Comparison of ENCODE assay signal across 35 cellular contexts in genomic region chr3:6747017-6747416, GRCh38.
"Had no signal": no experiment of that assay in that cellular context is flagged by ENCODE, and none has a peak within 500 bp of the region (broad histone marks: within the 10 kb centered on the region; RNA-seq: fewer than 3 reads in every experiment).

No MANE protein-coding gene starts in this region.

- ATAC-seq: activated CD8-positive, alpha-beta memory T cell treated with anti-CD3 and anti-CD28 coated beads, Interleukin-2, amount 10 ng/mL, durations not matched to agents 7 days and 5 days; activated CD8-positive, alpha-beta T cell treated with anti-CD3 and anti-CD28 coated beads for 36 hours; activated naive CD8-positive, alpha-beta T cell treated with anti-CD3 and anti-CD28 coated beads, Interleukin-2, amount 50 U/mL, for 24 hours had no signal

- H3K27ac Mint-ChIP-seq: activated B cell treated with CpG ODN at 0.5 μM for 24 hours; activated CD4-positive, alpha-beta memory T cell treated with anti-CD3 and anti-CD28 coated beads for 36 hours; activated CD4-positive, alpha-beta T cell treated with anti-CD3 and anti-CD28 coated beads, Interleukin-2, amount 10 ng/mL, durations not matched to agents 24 days and 14 days; activated CD8-positive, alpha-beta memory T cell treated with anti-CD3 and anti-CD28 coated beads, Interleukin-2, amount 10 ng/mL, durations not matched to agents 7 days and 5 days; activated CD8-positive, alpha-beta T cell treated with anti-CD3 and anti-CD28 coated beads for 36 hours; activated naive CD4-positive, alpha-beta T cell treated with anti-CD3 and anti-CD28 coated beads, Interleukin-2, amount 10 ng/mL, durations not matched to agents 7 days and 5 days; activated naive CD4-positive, alpha-beta T cell treated with anti-CD3 and anti-CD28 coated beads, Interleukin-2, amount 50 U/mL, for 24 hours; activated naive CD8-positive, alpha-beta T cell; activated naive CD8-positive, alpha-beta T cell treated with anti-CD3 and anti-CD28 coated beads, Interleukin-2, amount 10 ng/mL, durations not matched to agents 7 days and 5 days; activated naive CD8-positive, alpha-beta T cell treated with anti-CD3 and anti-CD28 coated beads, Interleukin-2, amount 50 U/mL, for 24 hours; activated T-helper 2 cell treated with anti-CD3 and anti-CD28 coated beads, Interferon-gamma antibody, Interleukin-2, Interleukin-4, amounts not matched to agents 10 μg/mL and 5 μg/mL and 100 μg/mL, durations not matched to agents 14 hours and 24 hours and 36 hours; brain; T-helper 1 cell treated with Interleukin-12 subunit alpha and Interleukin-12 subunit beta and Interleukin-4 antibody, amounts not matched to agents 30 μg/mL and 1 μg/mL, for 36 hours; T-helper 2 cell treated with Interferon-gamma antibody and Interleukin-4, amounts not matched to agents 5 μg/mL and 100 μg/mL, for 36 hours had no signal

- H3K4me3 ChIP-seq: ascending aorta, cardiac muscle cell had no signal

- H3K27ac ChIP-seq: ascending aorta, cardiac muscle cell, VCaP had no signal

- H3K27me3 ChIP-seq: ascending aorta, cardiac muscle cell had no signal

- H3K9me3 Mint-ChIP-seq: activated B cell treated with CpG ODN at 0.5 μM for 24 hours; activated CD4-positive, alpha-beta T cell treated with anti-CD3 and anti-CD28 coated beads, Interleukin-2, amount 10 ng/mL, durations not matched to agents 24 days and 14 days; activated naive CD8-positive, alpha-beta T cell treated with anti-CD3 and anti-CD28 coated beads, Interleukin-2, amount 10 ng/mL, durations not matched to agents 7 days and 5 days had no signal

- H3K4me1 ChIP-seq: ascending aorta had no signal

- H3K4me3 Mint-ChIP-seq: activated B cell treated with CpG ODN at 0.5 μM for 24 hours; activated CD4-positive, alpha-beta memory T cell treated with anti-CD3 and anti-CD28 coated beads for 36 hours; activated CD4-positive, alpha-beta T cell treated with anti-CD3 and anti-CD28 coated beads, Interleukin-2, amount 10 ng/mL, durations not matched to agents 24 days and 14 days; activated CD8-positive, alpha-beta memory T cell treated with anti-CD3 and anti-CD28 coated beads, Interleukin-2, amount 10 ng/mL, durations not matched to agents 7 days and 5 days; activated CD8-positive, alpha-beta T cell treated with anti-CD3 and anti-CD28 coated beads for 36 hours; activated naive CD4-positive, alpha-beta T cell treated with anti-CD3 and anti-CD28 coated beads, Interleukin-2, amount 10 ng/mL, durations not matched to agents 7 days and 5 days; activated naive CD4-positive, alpha-beta T cell treated with anti-CD3 and anti-CD28 coated beads, Interleukin-2, amount 50 U/mL, for 24 hours; activated naive CD8-positive, alpha-beta T cell; activated naive CD8-positive, alpha-beta T cell treated with anti-CD3 and anti-CD28 coated beads, Interleukin-2, amount 10 ng/mL, durations not matched to agents 7 days and 5 days; activated naive CD8-positive, alpha-beta T cell treated with anti-CD3 and anti-CD28 coated beads, Interleukin-2, amount 50 U/mL, for 24 hours; brain; central memory CD8-positive, alpha-beta T cell; T-helper 1 cell treated with Interleukin-12 subunit alpha and Interleukin-12 subunit beta and Interleukin-4 antibody, amounts not matched to agents 30 μg/mL and 1 μg/mL, for 36 hours; T-helper 2 cell treated with Interferon-gamma antibody and Interleukin-4, amounts not matched to agents 5 μg/mL and 100 μg/mL, for 36 hours had no signal

- H3K9me3 ChIP-seq: ascending aorta had no signal

- H3K27me3 Mint-ChIP-seq: activated B cell treated with CpG ODN at 0.5 μM for 24 hours; activated CD4-positive, alpha-beta memory T cell treated with anti-CD3 and anti-CD28 coated beads for 36 hours; activated CD4-positive, alpha-beta T cell treated with anti-CD3 and anti-CD28 coated beads, Interleukin-2, amount 10 ng/mL, durations not matched to agents 24 days and 14 days; activated CD8-positive, alpha-beta memory T cell treated with anti-CD3 and anti-CD28 coated beads, Interleukin-2, amount 10 ng/mL, durations not matched to agents 7 days and 5 days; activated CD8-positive, alpha-beta T cell treated with anti-CD3 and anti-CD28 coated beads for 36 hours; activated naive CD4-positive, alpha-beta T cell treated with anti-CD3 and anti-CD28 coated beads, Interleukin-2, amount 10 ng/mL, durations not matched to agents 7 days and 5 days; activated naive CD4-positive, alpha-beta T cell treated with anti-CD3 and anti-CD28 coated beads, Interleukin-2, amount 50 U/mL, for 24 hours; activated naive CD8-positive, alpha-beta T cell; activated naive CD8-positive, alpha-beta T cell treated with anti-CD3 and anti-CD28 coated beads, Interleukin-2, amount 10 ng/mL, durations not matched to agents 7 days and 5 days; activated naive CD8-positive, alpha-beta T cell treated with anti-CD3 and anti-CD28 coated beads, Interleukin-2, amount 50 U/mL, for 24 hours; central memory CD8-positive, alpha-beta T cell had no signal

- H3K4me1 Mint-ChIP-seq: activated B cell treated with CpG ODN at 0.5 μM for 24 hours; activated CD4-positive, alpha-beta T cell treated with anti-CD3 and anti-CD28 coated beads, Interleukin-2, amount 10 ng/mL, durations not matched to agents 24 days and 14 days; activated CD8-positive, alpha-beta memory T cell treated with anti-CD3 and anti-CD28 coated beads, Interleukin-2, amount 10 ng/mL, durations not matched to agents 7 days and 5 days; activated naive CD4-positive, alpha-beta T cell treated with anti-CD3 and anti-CD28 coated beads, Interleukin-2, amount 10 ng/mL, durations not matched to agents 7 days and 5 days; activated naive CD4-positive, alpha-beta T cell treated with anti-CD3 and anti-CD28 coated beads, Interleukin-2, amount 50 U/mL, for 24 hours; activated naive CD8-positive, alpha-beta T cell treated with anti-CD3 and anti-CD28 coated beads, Interleukin-2, amount 10 ng/mL, durations not matched to agents 7 days and 5 days; activated naive CD8-positive, alpha-beta T cell treated with anti-CD3 and anti-CD28 coated beads, Interleukin-2, amount 50 U/mL, for 24 hours; brain; central memory CD8-positive, alpha-beta T cell had no signal

- H3K36me3 Mint-ChIP-seq: activated CD4-positive, alpha-beta memory T cell treated with anti-CD3 and anti-CD28 coated beads for 36 hours; activated CD8-positive, alpha-beta memory T cell treated with anti-CD3 and anti-CD28 coated beads, Interleukin-2, amount 10 ng/mL, durations not matched to agents 7 days and 5 days; activated naive CD4-positive, alpha-beta T cell treated with anti-CD3 and anti-CD28 coated beads, Interleukin-2, amount 10 ng/mL, durations not matched to agents 7 days and 5 days; activated naive CD4-positive, alpha-beta T cell treated with anti-CD3 and anti-CD28 coated beads, Interleukin-2, amount 50 U/mL, for 24 hours; activated naive CD8-positive, alpha-beta T cell; activated naive CD8-positive, alpha-beta T cell treated with anti-CD3 and anti-CD28 coated beads, Interleukin-2, amount 10 ng/mL, durations not matched to agents 7 days and 5 days; brain had no signal

- DNase-seq: activated B cell treated with CpG ODN at 0.5 μM for 24 hours; activated CD4-positive, alpha-beta memory T cell treated with anti-CD3 and anti-CD28 coated beads for 36 hours; activated CD4-positive, alpha-beta T cell treated with anti-CD3 and anti-CD28 coated beads for 4 hours; activated CD4-positive, alpha-beta T cell treated with anti-CD3 and anti-CD28 coated beads, Interleukin-2, amount 10 ng/mL, durations not matched to agents 24 days and 14 days; activated CD4-positive, alpha-beta T cell treated with anti-CD3 and anti-CD28 coated beads, Interleukin-2, amount 50 U/mL, for 1 hour; activated CD4-positive, alpha-beta T cell treated with anti-CD3 and anti-CD28 coated beads, Interleukin-2, amount 50 U/mL, for 4 hours; activated CD4-positive, CD25-positive, alpha-beta regulatory T cell treated with anti-CD3 and anti-CD28 coated beads, Interleukin-2, amount 50 U/mL, for 72 hours; activated CD8-positive, alpha-beta memory T cell treated with anti-CD3 and anti-CD28 coated beads, Interleukin-2, amount 10 ng/mL, durations not matched to agents 7 days and 5 days; activated CD8-positive, alpha-beta memory T cell treated with anti-CD3 and anti-CD28 coated beads, Interleukin-2, amount 50 U/mL, for 48 hours; activated CD8-positive, alpha-beta T cell treated with anti-CD3 and anti-CD28 coated beads for 36 hours; activated effector memory CD4-positive, alpha-beta T cell treated with Interleukin-2 at 50 U/mL for 16 hours; activated gamma-delta T cell; activated naive CD4-positive, alpha-beta T cell treated with anti-CD3 and anti-CD28 coated beads, Interleukin-2, amount 10 ng/mL, durations not matched to agents 7 days and 5 days; activated naive CD4-positive, alpha-beta T cell treated with Interleukin-2 at 50 U/mL for 16 hours; activated naive CD8-positive, alpha-beta T cell treated with anti-CD3 and anti-CD28 coated beads, Interleukin-2, amount 10 ng/mL, durations not matched to agents 7 days and 5 days; activated naive CD8-positive, alpha-beta T cell treated with anti-CD3 and anti-CD28 coated beads, Interleukin-2, amount 50 U/mL, for 24 hours; activated T-cell treated with anti-CD3 and anti-CD28 coated beads, Interleukin-2, amount 50 U/mL, for 48 hours; amygdala; anterior cingulate cortex; cerebellar nuclear complex; T-helper 1 cell; T-helper 2 cell; T-helper 9 cell had no signal

- FAIRE-seq: bronchial epithelial cell, TTC549 had no signal

- H3K36me3 ChIP-seq: ascending aorta, cardiac muscle cell had no signal
